In genomic region chr16:2692251-2692947, GRCh38 we compare ENCODE assay signal across 11 cellular contexts. TPM values are rescaled to one million over a fixed set of nuclear protein-coding genes. Genes with fewer than 3 reads are reported as not detected.
DNase-seq lines count a peak whose midpoint lies in the region; ATAC-seq and TF ChIP-seq lines count a peak whose summit lies in the region.
"Had no signal": no experiment of that assay in that cellular context is flagged by ENCODE, and none has a peak within 500 bp of the region (broad histone marks: within the 10 kb centered on the region; RNA-seq: fewer than 3 reads in every experiment).

No MANE protein-coding gene starts in this region.

- TF ChIP-seq POLR2A in adrenal gland (IDR thresholded peaks at IDR 0.05), result peak in 1 of 2 donors; percentile 27
- TF ChIP-seq POLR2A in sigmoid colon (IDR thresholded peaks at IDR 0.05), result no peak

- DNase-seq in adrenal gland (peak in 6 of 7 donors; percentile 60 to 78 (median 75)), right atrium auricular region (ENCODE audit: low spot score) (no peak), sigmoid colon (no peak), dermis blood vessel endothelial cell (no peak)
- no peak for DNase-seq in stimulated activated CD4-positive, alpha-beta T cell treated with anti-CD3 and anti-CD28 coated beads, Interleukin-4, amount 100 ng/mL, for 1 hour
- DNase-seq: activated CD8-positive, alpha-beta memory T cell treated with anti-CD3 and anti-CD28 coated beads for 24 hours; CD4-positive, alpha-beta T cell; effector memory CD8-positive, alpha-beta T cell had no signal

- 89% methylated on average over 14 of the region's 14 CpGs for WGBS in HUES64
- 36 to 52% (median 48%) methylated on average over 5 to 14 of the region's 14 CpGs for whole genome bisulfite sequencing in adrenal gland, 4 donors
- WGBS in sigmoid colon, 2 donors, result 81 to 89% methylated on average over 14 of the region's 14 CpGs

- H3K27ac ChIP-seq in HUES64 (ENCODE audit: low read depth, low read length), result no peak overlapping the region
- peak overlapping the region in 4 of 5 donors; percentile 10 to 45 (median 41) for H3K27ac ChIP-seq in adrenal gland
- H3K27ac ChIP-seq in right atrium auricular region, result peak overlapping the region; percentile 71 to 83
- peak overlapping the region; percentile 20 to 63 (median 58) for H3K27ac ChIP-seq in sigmoid colon

- H3K27me3 ChIP-seq in HUES64 (ENCODE audit: insufficient read depth, low read length) (no peaks in the 10 kb centered on the region), adrenal gland (no peaks in the 10 kb centered on the region), right atrium auricular region (no peaks in the 10 kb centered on the region), sigmoid colon (no peaks in the 10 kb centered on the region)

- TF ChIP-seq EP300 in sigmoid colon (IDR thresholded peaks at IDR 0.05), result no peak

- TF ChIP-seq CTCF in adrenal gland (IDR thresholded peaks at IDR 0.05) (no peak), right atrium auricular region (IDR thresholded peaks at IDR 0.05) (no peak), sigmoid colon (IDR thresholded peaks at IDR 0.05) (no peak)

- H3K4me1 ChIP-seq in HUES64 (ENCODE audit: insufficient read depth, low read length) (peaks cover 6% of the 10 kb centered on the region; the same call in 1 of the 2 replicates), adrenal gland (replicated peaks in 1 of 2) (peaks cover 22% of the 10 kb centered on the region in 2 donors), right atrium auricular region (peaks cover 0 to 46% of the 10 kb centered on the region in 2 donors), sigmoid colon (peaks cover 0 to 31% (median 23%) of the 10 kb centered on the region in 4 donors)

- H3K36me3 ChIP-seq in HUES64 (ENCODE audit: insufficient read depth, low read length) (peaks cover 6% of the 10 kb centered on the region), adrenal gland (replicated peaks in 1 of 2) (peaks cover 0 to 3% of the 10 kb centered on the region in 2 donors), right atrium auricular region (peaks cover 9% of the 10 kb centered on the region), sigmoid colon (peaks cover 1 to 11% (median 5%) of the 10 kb centered on the region in 4 donors)

- peak overlapping the region; percentile 14; the same call in 1 of the 2 replicates for H3K9ac ChIP-seq in HUES64 (ENCODE audit: low read depth, low read length)

- H3K4me3 ChIP-seq in HUES64 (ENCODE audit: low read length) (no peak overlapping the region), adrenal gland (no peak overlapping the region), right atrium auricular region (peak overlapping the region in 1 of 2 donors; percentile 8), sigmoid colon (no peak overlapping the region)

- H3K9me3 ChIP-seq in HUES64 (ENCODE audit: insufficient read depth, low read depth, low read length), result no peaks in the 10 kb centered on the region
- no peaks in the 10 kb centered on the region for H3K9me3 ChIP-seq in adrenal gland (replicated peaks in 1 of 3)
- H3K9me3 ChIP-seq in right atrium auricular region, result no peaks in the 10 kb centered on the region
- no peaks in the 10 kb centered on the region for H3K9me3 ChIP-seq in sigmoid colon

- ATAC-seq in HG02973 (IDR thresholded peaks at IDR 0.05; ENCODE audit: unreplicated experiment) (no peak), HG02588 (IDR thresholded peaks at IDR 0.05; ENCODE audit: unreplicated experiment) (no peak)
- ATAC-seq: effector memory CD8-positive, alpha-beta T cell had no signal

- intact Hi-C loops in adrenal gland (cut with DNase I), result no loop called here
- intact Hi-C loops in sigmoid colon (cut with DNase I), result no loop called here

RNA-seq across cellular contexts. Expression of gene KCTD5, which starts 10.1 kb away (rescaled TPM):
- polyA plus RNA-seq in HUES64 (2013, experiment 1 of 2), result 22.2 TPM
- 25.4 TPM for polyA plus RNA-seq in HUES64 (2013, experiment 2 of 2)
- total RNA-seq in adrenal gland (10 to 100 TPM; 14.0 to 81.5 (median 18.9) TPM), right atrium auricular region (10 to 100 TPM; 12.5 to 15.6 TPM), sigmoid colon (10 to 100 TPM in 3 of 4 donors, 1 to 10 TPM in 1; 9.5 to 17.1 (median 11.5) TPM), dermis blood vessel endothelial cell (25.2 and 27.6 TPM in 2 replicates)
- polyA plus RNA-seq in adrenal gland (10 to 100 TPM; 11.0 to 21.8 (median 13.4) TPM), sigmoid colon (10 to 100 TPM; 47.4 to 80.5 (median 78.6) TPM)

RNA-seq across cellular contexts. Expression of gene PRSS27, which starts 27.6 kb away (rescaled TPM):
- 1.6 TPM for polyA plus RNA-seq in HUES64 (2013, experiment 1 of 2)
- 1.1 TPM for polyA plus RNA-seq in HUES64 (2013, experiment 2 of 2)
- total RNA-seq in adrenal gland (1 to 10 TPM in 5 of 8 donors, under 1 TPM in 2, not detected in 1; 0.35 to 2.1 (median 1.4) TPM), right atrium auricular region (under 1 TPM in 1 of 2 donors, not detected in 1; 0.51 TPM), sigmoid colon (1 to 10 TPM; 1.2 to 5.0 (median 1.4) TPM), dermis blood vessel endothelial cell (0.09 and 0.51 TPM in 2 replicates)
- polyA plus RNA-seq in adrenal gland (1 to 10 TPM in 2 of 3 donors, not detected in 1; 2.6 to 2.7 TPM), sigmoid colon (1 to 10 TPM in 1 of 3 donors, under 1 TPM in 1, not detected in 1; 0.60 to 2.1 TPM)

Comparison
In these comparisons a context has a peak if more than half of its experiments do, and no peak if none do; other contexts are left out.
1. DNase-seq: peak in adrenal gland (6 of 7); none in right atrium auricular region (single experiment), sigmoid colon (single experiment), stimulated activated CD4-positive, alpha-beta T cell treated with anti-CD3 and anti-CD28 coated beads, Interleukin-4, amount 100 ng/mL, for 1 hour (single experiment) and dermis blood vessel endothelial cell (single experiment).